ENCODE assay signal across 1 cellular context in genomic region chr9:33202552-33203300, GRCh38.
A peak's percentile ranks its signal among the peaks of the same experiment; 100 is the strongest.
TF ChIP-seq lines count a peak whose summit lies in the region.

No MANE protein-coding gene starts in this region.

TF ChIP-seq in GM12878, 131 proteins besides CTCF, POLR2A, EP300 and RAD21 (continued from another document and continues in another):
- TF ChIP-seq, protein P1, sequence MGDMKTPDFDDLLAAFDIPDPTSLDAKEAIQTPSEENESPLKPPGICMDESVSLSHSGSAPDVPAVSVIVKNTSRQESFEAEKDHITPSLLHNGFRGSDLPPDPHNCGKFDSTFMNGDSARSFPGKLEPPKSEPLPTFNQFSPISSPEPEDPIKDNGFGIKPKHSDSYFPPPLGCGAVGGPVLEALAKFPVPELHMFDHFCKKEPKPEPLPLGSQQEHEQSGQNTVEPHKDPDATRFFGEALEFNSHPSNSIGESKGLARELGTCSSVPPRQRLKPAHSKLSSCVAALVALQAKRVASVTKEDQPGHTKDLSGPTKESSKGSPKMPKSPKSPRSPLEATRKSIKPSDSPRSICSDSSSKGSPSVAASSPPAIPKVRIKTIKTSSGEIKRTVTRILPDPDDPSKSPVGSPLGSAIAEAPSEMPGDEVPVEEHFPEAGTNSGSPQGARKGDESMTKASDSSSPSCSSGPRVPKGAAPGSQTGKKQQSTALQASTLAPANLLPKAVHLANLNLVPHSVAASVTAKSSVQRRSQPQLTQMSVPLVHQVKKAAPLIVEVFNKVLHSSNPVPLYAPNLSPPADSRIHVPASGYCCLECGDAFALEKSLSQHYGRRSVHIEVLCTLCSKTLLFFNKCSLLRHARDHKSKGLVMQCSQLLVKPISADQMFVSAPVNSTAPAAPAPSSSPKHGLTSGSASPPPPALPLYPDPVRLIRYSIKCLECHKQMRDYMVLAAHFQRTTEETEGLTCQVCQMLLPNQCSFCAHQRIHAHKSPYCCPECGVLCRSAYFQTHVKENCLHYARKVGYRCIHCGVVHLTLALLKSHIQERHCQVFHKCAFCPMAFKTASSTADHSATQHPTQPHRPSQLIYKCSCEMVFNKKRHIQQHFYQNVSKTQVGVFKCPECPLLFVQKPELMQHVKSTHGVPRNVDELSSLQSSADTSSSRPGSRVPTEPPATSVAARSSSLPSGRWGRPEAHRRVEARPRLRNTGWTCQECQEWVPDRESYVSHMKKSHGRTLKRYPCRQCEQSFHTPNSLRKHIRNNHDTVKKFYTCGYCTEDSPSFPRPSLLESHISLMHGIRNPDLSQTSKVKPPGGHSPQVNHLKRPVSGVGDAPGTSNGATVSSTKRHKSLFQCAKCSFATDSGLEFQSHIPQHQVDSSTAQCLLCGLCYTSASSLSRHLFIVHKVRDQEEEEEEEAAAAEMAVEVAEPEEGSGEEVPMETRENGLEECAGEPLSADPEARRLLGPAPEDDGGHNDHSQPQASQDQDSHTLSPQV (IDR thresholded peaks at IDR 0.05) = no peak
- TF ChIP-seq STAT1 (conservative IDR thresholded peaks at IDR 0.05) (no peak), NFIC (IDR thresholded peaks at IDR 0.05; ENCODE audit: low read depth, low read length) (peak; percentile 53; the same call in 1 of the 2 replicates), EED (IDR thresholded peaks at IDR 0.05; ENCODE audit: low read depth) (peak; percentile 94), FOS (IDR thresholded peaks at IDR 0.05; ENCODE audit: borderline replicate concordance, extremely low read depth, insufficient read length) (no peak), ATF7 (IDR thresholded peaks at IDR 0.05; ENCODE audit: low read depth) (peak; percentile 70), POLR2AphosphoS5 (IDR thresholded peaks at IDR 0.05; ENCODE audit: low read length) (no peak), YY1 (IDR thresholded peaks at IDR 0.05; ENCODE audit: low read depth, low read length) (no peak), CHD2 (IDR thresholded peaks at IDR 0.05; ENCODE audit: borderline replicate concordance, low read depth, low read length) (peak; percentile 18; the same call in 1 of the 2 replicates), SP1 (IDR thresholded peaks at IDR 0.05; ENCODE audit: low read depth, low read length) (peak; percentile 75), ZNF207 (IDR thresholded peaks at IDR 0.05; ENCODE audit: borderline replicate concordance) (no peak), BHLHE40 (IDR thresholded peaks at IDR 0.05; ENCODE audit: borderline replicate concordance in 1 of 2, low read depth in 2 of 2, low read length in 1 of 2) (peak; percentile 40 to 68; a peak in 2 of 4 replicates), TCF7 (IDR thresholded peaks at IDR 0.05; ENCODE audit: borderline replicate concordance) (no peak), BRCA1 (IDR thresholded peaks at IDR 0.05; ENCODE audit: low read depth, low read length) (no peak), ZNF217 (IDR thresholded peaks at IDR 0.05) (0 out of 2 replicates have a peak, but pooled peaks have one; percentile 39), NR2C2 (IDR thresholded peaks at IDR 0.05; ENCODE audit: borderline replicate concordance, control insufficient read depth, insufficient read length, low read depth) (no peak), IKZF2 (IDR thresholded peaks at IDR 0.05) (peak; percentile 90 to 93), TCF3 (IDR thresholded peaks at IDR 0.05; ENCODE audit: borderline replicate concordance, insufficient read depth, low read depth, low read length) (peak; percentile 92; the same call in 1 of the 2 replicates), ZZZ3 (IDR thresholded peaks at IDR 0.05; ENCODE audit: control insufficient read depth, insufficient read length, low read depth) (no peak), SPI1 (IDR thresholded peaks at IDR 0.05; ENCODE audit: borderline replicate concordance, insufficient read depth, low read depth, low read length) (peak; percentile 37; the same call in 1 of the 2 replicates), SIX5 (IDR thresholded peaks at IDR 0.05; ENCODE audit: low read depth, low read length, severe bottlenecking) (no peak), NFYA (IDR thresholded peaks at IDR 0.05; ENCODE audit: borderline replicate concordance, low read depth, low read length) (no peak), RCOR1 (conservative IDR thresholded peaks at IDR 0.05; ENCODE audit: low read depth, low read length) (no peak), USF1 (IDR thresholded peaks at IDR 0.05; ENCODE audit: borderline replicate concordance, extremely low read length, insufficient read depth, low read depth, low read length) (no peak), KDM1A (IDR thresholded peaks at IDR 0.05; ENCODE audit: borderline replicate concordance) (no peak), E2F4 (IDR thresholded peaks at IDR 0.05; ENCODE audit: low read depth, low read length) (no peak), TBL1XR1 (IDR thresholded peaks at IDR 0.05; ENCODE audit: low read depth, low read length) (no peak; the same call in 1 of the 2 replicates), NFXL1 (IDR thresholded peaks at IDR 0.05; ENCODE audit: borderline replicate concordance) (no peak), NRF1 (conservative IDR thresholded peaks at IDR 0.05; ENCODE audit: low read depth, low read length) (no peak), CHD1 (IDR thresholded peaks at IDR 0.05; ENCODE audit: low read depth, low read length) (no peak), SMAD5 (IDR thresholded peaks at IDR 0.05; ENCODE audit: low read depth) (no peak), PML (IDR thresholded peaks at IDR 0.05; ENCODE audit: low read length) (no peak), TCF12 (IDR thresholded peaks at IDR 0.05; ENCODE audit: low read depth, low read length) (peak; percentile 97), KLF5 (IDR thresholded peaks at IDR 0.05; ENCODE audit: partially characterized antibody) (no peak), BCL11A (IDR thresholded peaks at IDR 0.05; ENCODE audit: low read depth, low read length) (peak; percentile 85; the same call in 1 of the 2 replicates), IRF3 (IDR thresholded peaks at IDR 0.05) (no peak), MEF2B (IDR thresholded peaks at IDR 0.05; ENCODE audit: partially characterized antibody, poor library complexity, severe bottlenecking) (peak; percentile 96), SUPT20H (IDR thresholded peaks at IDR 0.05; ENCODE audit: borderline replicate concordance, control insufficient read depth, low read depth, low read length) (no peak), NR2C1 (IDR thresholded peaks at IDR 0.05) (no peak), TAF1 (IDR thresholded peaks at IDR 0.05; ENCODE audit: borderline replicate concordance, low read depth, low read length) (no peak), ZNF274 (IDR thresholded peaks at IDR 0.05; ENCODE audit: insufficient read depth, insufficient read length) (no peak), E2F8 (IDR thresholded peaks at IDR 0.05; ENCODE audit: low read depth, partially characterized antibody) (no peak), POU2F2 (IDR thresholded peaks at IDR 0.05; ENCODE audit: borderline replicate concordance, low read depth, low read length) (peak; percentile 99), FOXK2 (IDR thresholded peaks at IDR 0.05) (no peak), CBFB (IDR thresholded peaks at IDR 0.05; ENCODE audit: low read depth) (peak; percentile 84), CREB1 (IDR thresholded peaks at IDR 0.05; ENCODE audit: low read depth) (peak; percentile 92), MXI1 (IDR thresholded peaks at IDR 0.05; ENCODE audit: low read depth, low read length) (no peak), CREM (IDR thresholded peaks at IDR 0.05; ENCODE audit: low read depth) (peak; percentile 97), DPF2 (IDR thresholded peaks at IDR 0.05) (no peak; the same call in none of the 2 replicates), STAT3 (IDR thresholded peaks at IDR 0.05; ENCODE audit: low read depth, low read length) (0 out of 2 replicates have a peak, but pooled peaks have one; percentile 20), IRF4 (IDR thresholded peaks at IDR 0.05; ENCODE audit: low read depth, low read length) (peak; percentile 81), IKZF1 (conservative IDR thresholded peaks at IDR 0.05) (peak; percentile 91), ESRRA (IDR thresholded peaks at IDR 0.05; ENCODE audit: low read length) (no peak), CBX5 (IDR thresholded peaks at IDR 0.05; ENCODE audit: low read depth) (no peak; the same call in 1 of the 2 replicates)
- TF ChIP-seq, protein P2, sequence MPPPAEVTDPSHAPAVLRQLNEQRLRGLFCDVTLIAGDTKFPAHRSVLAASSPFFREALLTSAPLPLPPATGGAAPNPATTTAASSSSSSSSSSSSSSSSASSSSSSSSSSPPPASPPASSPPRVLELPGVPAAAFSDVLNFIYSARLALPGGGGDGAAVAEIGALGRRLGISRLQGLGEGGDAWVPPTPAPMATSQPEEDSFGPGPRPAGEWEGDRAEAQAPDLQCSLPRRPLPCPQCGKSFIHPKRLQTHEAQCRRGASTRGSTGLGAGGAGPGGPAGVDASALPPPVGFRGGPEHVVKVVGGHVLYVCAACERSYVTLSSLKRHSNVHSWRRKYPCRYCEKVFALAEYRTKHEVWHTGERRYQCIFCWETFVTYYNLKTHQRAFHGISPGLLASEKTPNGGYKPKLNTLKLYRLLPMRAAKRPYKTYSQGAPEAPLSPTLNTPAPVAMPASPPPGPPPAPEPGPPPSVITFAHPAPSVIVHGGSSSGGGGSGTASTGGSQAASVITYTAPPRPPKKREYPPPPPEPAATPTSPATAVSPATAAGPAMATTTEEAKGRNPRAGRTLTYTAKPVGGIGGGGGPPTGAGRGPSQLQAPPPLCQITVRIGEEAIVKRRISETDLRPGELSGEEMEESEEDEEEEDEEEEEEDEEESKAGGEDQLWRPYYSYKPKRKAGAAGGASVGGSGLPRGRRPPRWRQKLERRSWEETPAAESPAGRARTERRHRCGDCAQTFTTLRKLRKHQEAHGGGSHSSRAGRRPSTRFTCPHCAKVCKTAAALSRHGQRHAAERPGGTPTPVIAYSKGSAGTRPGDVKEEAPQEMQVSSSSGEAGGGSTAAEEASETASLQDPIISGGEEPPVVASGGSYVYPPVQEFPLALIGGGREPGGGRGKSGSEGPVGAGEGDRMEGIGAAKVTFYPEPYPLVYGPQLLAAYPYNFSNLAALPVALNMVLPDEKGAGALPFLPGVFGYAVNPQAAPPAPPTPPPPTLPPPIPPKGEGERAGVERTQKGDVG (CRISPR knock-in tag; IDR thresholded peaks at IDR 0.05) = no peak
- TF ChIP-seq, protein P3, sequence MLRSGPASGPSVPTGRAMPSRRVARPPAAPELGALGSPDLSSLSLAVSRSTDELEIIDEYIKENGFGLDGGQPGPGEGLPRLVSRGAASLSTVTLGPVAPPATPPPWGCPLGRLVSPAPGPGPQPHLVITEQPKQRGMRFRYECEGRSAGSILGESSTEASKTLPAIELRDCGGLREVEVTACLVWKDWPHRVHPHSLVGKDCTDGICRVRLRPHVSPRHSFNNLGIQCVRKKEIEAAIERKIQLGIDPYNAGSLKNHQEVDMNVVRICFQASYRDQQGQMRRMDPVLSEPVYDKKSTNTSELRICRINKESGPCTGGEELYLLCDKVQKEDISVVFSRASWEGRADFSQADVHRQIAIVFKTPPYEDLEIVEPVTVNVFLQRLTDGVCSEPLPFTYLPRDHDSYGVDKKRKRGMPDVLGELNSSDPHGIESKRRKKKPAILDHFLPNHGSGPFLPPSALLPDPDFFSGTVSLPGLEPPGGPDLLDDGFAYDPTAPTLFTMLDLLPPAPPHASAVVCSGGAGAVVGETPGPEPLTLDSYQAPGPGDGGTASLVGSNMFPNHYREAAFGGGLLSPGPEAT (IDR thresholded peaks at IDR 0.05; ENCODE audit: low read depth) = peak; percentile 63
